In genomic region chr19:900302-901111, GRCh38 we compare ENCODE assay signal across 14 cellular contexts. TPM values are rescaled to one million over a fixed set of nuclear protein-coding genes. Genes with fewer than 3 reads are reported as not detected.
A peak's percentile ranks its signal among the peaks of the same experiment; 100 is the strongest.
DNase-seq lines count a peak whose midpoint lies in the region; ATAC-seq lines count a peak whose summit lies in the region.
"Had no signal": no experiment of that assay in that cellular context is flagged by ENCODE, and none has a peak within 500 bp of the region (broad histone marks: within the 10 kb centered on the region; RNA-seq: fewer than 3 reads in every experiment).

No MANE protein-coding gene starts in this region.

- no peak overlapping the region for H2BK5ac ChIP-seq in trophoblast cell (ENCODE audit: low read depth, low read length, poor library complexity)

- peaks cover 3% of the 10 kb centered on the region for H3K9me3 ChIP-seq in trophoblast cell (ENCODE audit: insufficient read depth, low read depth, low read length)

- no peaks in the 10 kb centered on the region for H3K79me2 ChIP-seq in trophoblast cell (ENCODE audit: control insufficient read depth, insufficient read depth, low read length, poor library complexity)

- H3K4me3 Mint-ChIP-seq in activated T-cell treated with anti-CD3 and anti-CD28 coated beads, Interleukin-2, amount 50 U/mL, for 24 hours: no peak overlapping the region
- H3K4me3 Mint-ChIP-seq: activated naive CD8-positive, alpha-beta T cell had no signal

- no peak overlapping the region for H2AK5ac ChIP-seq in trophoblast cell (ENCODE audit: low read length)

- H2BK12ac ChIP-seq in trophoblast cell (ENCODE audit: low read length): no peak overlapping the region

- H3K27ac ChIP-seq in caudate nucleus (ENCODE audit: low read depth, low read length): peak overlapping the region; percentile 36
- no peak overlapping the region for H3K27ac ChIP-seq in trophoblast cell (ENCODE audit: low read depth, low read length)

- no peaks in the 10 kb centered on the region for H3K27me3 Mint-ChIP-seq in activated T-cell treated with anti-CD3 and anti-CD28 coated beads, Interleukin-2, amount 50 U/mL, for 24 hours
- H3K27me3 Mint-ChIP-seq: activated naive CD8-positive, alpha-beta T cell had no signal

- H3K27me3 ChIP-seq in trophoblast cell (ENCODE audit: insufficient read depth, low read length): no peaks in the 10 kb centered on the region

- peaks cover 67% of the 10 kb centered on the region for H3K36me3 Mint-ChIP-seq in activated T-cell treated with anti-CD3 and anti-CD28 coated beads, Interleukin-2, amount 50 U/mL, for 24 hours (ENCODE audit: low read depth)
- H3K36me3 Mint-ChIP-seq: activated naive CD8-positive, alpha-beta T cell had no signal

- no peak overlapping the region for H2AFZ ChIP-seq in trophoblast cell (ENCODE audit: insufficient read depth, low read length, poor library complexity)

- no peak for ATAC-seq in HG02642 (IDR thresholded peaks at IDR 0.05; ENCODE audit: poor library complexity, unreplicated experiment)
- ATAC-seq: sciatic nerve had no signal

- no CpG with 5 or more reads among the region's 30 CpGs for WGBS in trophoblast cell (ENCODE audit: extremely low coverage, insufficient coverage, insufficient read length)

- no peak overlapping the region for H2BK120ac ChIP-seq in trophoblast cell (ENCODE audit: insufficient read depth, low read length, poor library complexity)

- H4K91ac ChIP-seq in trophoblast cell (ENCODE audit: low read depth, low read length): no peak overlapping the region

- H3K4me1 Mint-ChIP-seq in activated T-cell treated with anti-CD3 and anti-CD28 coated beads, Interleukin-2, amount 50 U/mL, for 24 hours (ENCODE audit: low read depth): peaks cover 19% of the 10 kb centered on the region

- no peak overlapping the region for H3K4me3 ChIP-seq in trophoblast cell (ENCODE audit: low read depth, low read length)

- H3K4ac ChIP-seq in trophoblast cell (ENCODE audit: low read depth, low read length): no peak overlapping the region

- no peak overlapping the region for H3K18ac ChIP-seq in trophoblast cell (ENCODE audit: low read length)

- H3K36me3 ChIP-seq in trophoblast cell (ENCODE audit: control insufficient read depth in 1 of 2, insufficient read depth in 2 of 2, low read length in 2 of 2): peaks cover 35 to 43% of the 10 kb centered on the region in 2 experiments

- DNase-seq in activated T-cell treated with anti-CD3 and anti-CD28 coated beads, Interleukin-2, amount 50 U/mL, for 1 hour: peak; percentile 43
- DNase-seq in activated T-cell treated with anti-CD3 and anti-CD28 coated beads, Interleukin-2, amount 50 U/mL, for 24 hours: no peak
- DNase-seq in NCI-H2171 (lab: John Stamatoyannopoulos, UW): peak; percentile 39
- DNase-seq in caudate nucleus (lab: John Stamatoyannopoulos, UW): peak in 19 of 61 donors; percentile 6 to 85 (median 25)
- peak; percentile 46 to 58 for DNase-seq in trophoblast cell
- DNase-seq in NCI-H510A (lab: John Stamatoyannopoulos, UW): no peak
- DNase-seq in HT-29 (ENCODE audit: low spot score): no peak
- DNase-seq: kidney, NCI-H1694 treated with DMSO at 0.1 percent for 48 hours had no signal

- H3K9me3 Mint-ChIP-seq in activated T-cell treated with anti-CD3 and anti-CD28 coated beads, Interleukin-2, amount 50 U/mL, for 24 hours: no peaks in the 10 kb centered on the region

- no peak overlapping the region for H3K14ac ChIP-seq in trophoblast cell (ENCODE audit: low read length)

- no peak overlapping the region for H3K27ac Mint-ChIP-seq in activated T-cell treated with anti-CD3 and anti-CD28 coated beads, Interleukin-2, amount 50 U/mL, for 24 hours
- H3K27ac Mint-ChIP-seq: activated naive CD8-positive, alpha-beta T cell had no signal

- no peak overlapping the region for H3K4me2 ChIP-seq in trophoblast cell (ENCODE audit: low read length)

- peaks cover under 1 to 2% of the 10 kb centered on the region in 2 experiments for H3K4me1 ChIP-seq in trophoblast cell (ENCODE audit: control insufficient read depth in 1 of 2, insufficient read depth in 2 of 2, low read length in 2 of 2)

- H4K12ac ChIP-seq in trophoblast cell (ENCODE audit: low read depth, low read length): no peak overlapping the region

- H3K9ac ChIP-seq in trophoblast cell (ENCODE audit: low read length): no peak overlapping the region

- no peak overlapping the region for H3K23ac ChIP-seq in trophoblast cell (ENCODE audit: low read length)

- no peak overlapping the region for H4K8ac ChIP-seq in trophoblast cell (ENCODE audit: low read depth, low read length)

- no peaks in the 10 kb centered on the region for H3K79me1 ChIP-seq in trophoblast cell (ENCODE audit: low read length)

RNA-seq across cellular contexts. Expression of gene RNU6-9, which starts 7.2 kb away (rescaled TPM):
- not detected in 2 replicates for polyA plus RNA-seq in trophoblast cell (2013)
- total RNA-seq in HT-29 (2014; rRNA removed; shearing (Covaris generic)): not detected in 2 replicates
- total RNA-seq: endothelial cell of umbilical vein, H4, kidney, sciatic nerve had no signal
- polyA plus RNA-seq: endothelial cell of umbilical vein had no signal

RNA-seq across cellular contexts. Expression of gene MED16, which starts 7.5 kb away (rescaled TPM):
- polyA plus RNA-seq in trophoblast cell (2013): 24.8 and 25.9 TPM in 2 replicates
- total RNA-seq in HT-29 (2014; rRNA removed; shearing (Covaris generic)): 31.8 and 32.4 TPM in 2 replicates

RNA-seq across cellular contexts. Expression of gene R3HDM4, which starts 12.5 kb away (rescaled TPM):
- polyA plus RNA-seq in trophoblast cell (2013): 51.5 and 52.5 TPM in 2 replicates
- total RNA-seq in HT-29 (2014; rRNA removed; shearing (Covaris generic)): 37.7 and 51.4 TPM in 2 replicates

RNA-seq across cellular contexts. Expression of gene KISS1R, which starts 16.6 kb away (rescaled TPM):
- polyA plus RNA-seq in trophoblast cell (2013): 0.10 and 0.14 TPM in 2 replicates
- total RNA-seq in HT-29 (2014; rRNA removed; shearing (Covaris generic)): not detected in 2 replicates
- total RNA-seq: endothelial cell of umbilical vein, H4, sciatic nerve had no signal
- polyA plus RNA-seq: endothelial cell of umbilical vein had no signal

RNA-seq across cellular contexts. Expression of gene ARID3A, which starts 25.3 kb away (rescaled TPM):
- polyA plus RNA-seq in trophoblast cell (2013): 445 and 449 TPM in 2 replicates
- 10.4 and 11.8 TPM in 2 replicates for total RNA-seq in HT-29 (2014; rRNA removed; shearing (Covaris generic))

Comparison
In these comparisons a context has a peak if more than half of its experiments do, and no peak if none do; other contexts are left out.
1. DNase-seq: peak in activated T-cell treated with anti-CD3 and anti-CD28 coated beads, Interleukin-2, amount 50 U/mL, for 1 hour (single experiment), NCI-H2171 (single experiment) and trophoblast cell (2 of 2); none in activated T-cell treated with anti-CD3 and anti-CD28 coated beads, Interleukin-2, amount 50 U/mL, for 24 hours (single experiment), NCI-H510A (single experiment) and HT-29 (single experiment).